ENCODE assay signal across 16 cellular contexts in genomic region chr9:125375820-125376219, GRCh38.
DNase-seq lines count a peak whose midpoint lies in the region; ATAC-seq lines count a peak whose summit lies in the region.
"Had no signal": no experiment of that assay in that cellular context is flagged by ENCODE, and none has a peak within 500 bp of the region (broad histone marks: within the 10 kb centered on the region; RNA-seq: fewer than 3 reads in every experiment).

No MANE protein-coding gene starts in this region.

- no peak overlapping the region for H4K91ac ChIP-seq in neuronal stem cell (ENCODE audit: low read depth, low read length, poor library complexity)

- H3K18ac ChIP-seq in neuronal stem cell (ENCODE audit: low read length): no peak overlapping the region

- H3K4me1 ChIP-seq in neuronal stem cell (ENCODE audit: control insufficient read depth in 2 of 2, insufficient read depth in 1 of 2, low read depth in 1 of 2, low read length in 2 of 2): peaks cover 2 to 7% of the 10 kb centered on the region in 2 donors

- DNase-seq in left cardiac atrium: peak; percentile 8
- DNase-seq in left ventricle myocardium superior: no peak
- peak; percentile 22 for DNase-seq in SK-N-DZ (ENCODE audit: low spot score)
- no peak for DNase-seq in neuronal stem cell (ENCODE audit: low spot score)
- DNase-seq in stimulated activated naive CD8-positive, alpha-beta T cell treated with anti-CD3 and anti-CD28 coated beads, Interleukin-15, Interleukin-2, amounts not matched to agents 100 U/mL and 50 U/mL, for 24 hours: no peak
- no peak for DNase-seq in AG08395 (ENCODE audit: low spot score)
- DNase-seq: BE2C; CD4-positive, CD25-positive, alpha-beta regulatory T cell; CD8-positive, alpha-beta memory T cell; COR-L47; DMS 273 treated with DMSO at 0.1 percent for 48 hours; DMS53; DND-41; EL had no signal

- no peak overlapping the region for H2BK12ac ChIP-seq in neuronal stem cell (ENCODE audit: low read length)

- peaks cover 0 to 4% (median 0%) of the 10 kb centered on the region in 3 experiments for H3K27me3 ChIP-seq in neuronal stem cell (ENCODE audit: control insufficient read depth in 3 of 3, insufficient read depth in 3 of 3, low read depth in 1 of 3, low read length in 3 of 3)
- H3K27me3 ChIP-seq: BE2C had no signal

- H3K4ac ChIP-seq in neuronal stem cell (ENCODE audit: low read length): no peak overlapping the region

- intact Hi-C loops in left cardiac atrium (cut with DNase I) (loop anchor here (10.0 kb wide), 2 partner anchors 121 to 601 kb away; partner anchors contain the start of genes NR6A1 (in 2 of the 2) and OLFML2A (in 2 of the 2)), left ventricle myocardium superior (cut with micrococcal nuclease) (no loop called here)

- H3K14ac ChIP-seq in neuronal stem cell (ENCODE audit: low read length): no peak overlapping the region

- H3K27ac ChIP-seq in neuronal stem cell (replicated peaks; ENCODE audit: low read length): no peak overlapping the region

- WGBS in neuronal stem cell (ENCODE audit: extremely low coverage in 2 of 2, insufficient read length in 2 of 2, insufficient replicate concordance in 1 of 2), 2 donors: no CpG with 5 or more reads among the region's 9 CpGs

- no peak overlapping the region for H3K4me3 ChIP-seq in neuronal stem cell (ENCODE audit: low read length in 2 of 2)
- H3K4me3 ChIP-seq: GM12878, HAP-1 had no signal

- no peak overlapping the region for H2AK5ac ChIP-seq in neuronal stem cell (ENCODE audit: low read depth, low read length)

- no peak overlapping the region for H2BK120ac ChIP-seq in neuronal stem cell (ENCODE audit: low read depth, low read length)

- no peak overlapping the region for H2BK15ac ChIP-seq in neuronal stem cell (ENCODE audit: low read length)

- ATAC-seq in left cardiac atrium: no peak
- ATAC-seq in left ventricle myocardium superior: no peak
- ATAC-seq in stimulated activated naive CD8-positive, alpha-beta T cell treated with anti-CD3 and anti-CD28 coated beads, Interleukin-15, Interleukin-2, amounts not matched to agents 100 U/mL and 50 U/mL, for 24 hours: no peak
- ATAC-seq: GM12878 had no signal

- peaks cover 0 to 2% of the 10 kb centered on the region in 2 donors for H3K36me3 ChIP-seq in neuronal stem cell (replicated peaks in 1 of 2; ENCODE audit: control insufficient read depth in 2 of 2, insufficient read depth in 2 of 2, low read length in 2 of 2)
- H3K36me3 ChIP-seq: BE2C, HAP-1 had no signal

- H3K9ac ChIP-seq in neuronal stem cell (ENCODE audit: low read depth, low read length, poor library complexity): no peak overlapping the region

- H4K8ac ChIP-seq in neuronal stem cell (ENCODE audit: low read depth, low read length): no peak overlapping the region

- peak overlapping the region; percentile 76 for H2BK5ac ChIP-seq in neuronal stem cell (ENCODE audit: low read length)

- no peaks in the 10 kb centered on the region for H3K79me1 ChIP-seq in neuronal stem cell (ENCODE audit: low read depth, low read length)

- H3K4me2 ChIP-seq in neuronal stem cell (ENCODE audit: insufficient read depth, low read length, poor library complexity, severe bottlenecking): no peak overlapping the region

- H3K9me3 ChIP-seq in neuronal stem cell (replicated peaks in 1 of 2; ENCODE audit: control insufficient read depth in 2 of 2, insufficient read depth in 1 of 2, low read depth in 1 of 2, low read length in 2 of 2): no peaks in the 10 kb centered on the region
- H3K9me3 ChIP-seq: BE2C, HAP-1 had no signal

- no peak overlapping the region for H3K23ac ChIP-seq in neuronal stem cell (ENCODE audit: low read depth, low read length, poor library complexity)

- no peak overlapping the region for H2AFZ ChIP-seq in neuronal stem cell (ENCODE audit: low read length)

Comparison
In these comparisons a context has a peak if more than half of its experiments do, and no peak if none do; other contexts are left out.
1. DNase-seq: peak in left cardiac atrium (single experiment) and SK-N-DZ (single experiment); none in left ventricle myocardium superior (single experiment), neuronal stem cell (single experiment), stimulated activated naive CD8-positive, alpha-beta T cell treated with anti-CD3 and anti-CD28 coated beads, Interleukin-15, Interleukin-2, amounts not matched to agents 100 U/mL and 50 U/mL, for 24 hours (single experiment) and AG08395 (single experiment).